ENCODE assay signal across 1 cellular context in the genomic region with DNA sequence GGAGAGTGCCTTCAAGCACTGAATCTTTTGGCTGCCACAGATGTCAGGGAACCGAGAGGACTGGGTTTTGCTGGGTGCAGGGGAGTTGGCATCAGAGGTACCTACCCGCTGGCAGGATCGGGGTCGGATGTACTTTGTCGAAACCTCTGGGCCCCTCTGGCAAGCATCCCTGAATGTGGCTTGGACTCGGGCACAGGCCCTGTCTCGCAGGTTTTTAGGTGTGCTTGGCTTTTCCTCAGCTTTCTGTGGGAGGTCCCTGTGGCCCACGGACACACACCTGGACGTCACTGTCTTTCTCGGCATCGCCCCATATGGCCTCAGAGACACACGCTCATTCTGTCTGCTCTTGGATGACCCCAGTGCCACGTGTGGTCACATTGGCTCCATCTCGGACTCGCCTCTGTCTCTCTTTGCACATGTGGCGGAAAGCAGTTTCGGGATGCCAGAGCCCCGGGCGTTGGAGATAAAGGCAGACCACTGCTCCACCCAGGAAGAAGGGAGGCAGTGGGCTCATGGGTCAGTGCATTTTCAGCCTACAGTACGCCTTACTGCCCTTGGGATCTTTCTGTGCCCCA.
TF ChIP-seq lines count a peak whose summit lies in the region.

No MANE protein-coding gene starts in this region.

TF ChIP-seq in K562, 482 proteins besides CTCF, POLR2A, EP300 and RAD21 (continued from another document):
- TF ChIP-seq, protein P1, sequence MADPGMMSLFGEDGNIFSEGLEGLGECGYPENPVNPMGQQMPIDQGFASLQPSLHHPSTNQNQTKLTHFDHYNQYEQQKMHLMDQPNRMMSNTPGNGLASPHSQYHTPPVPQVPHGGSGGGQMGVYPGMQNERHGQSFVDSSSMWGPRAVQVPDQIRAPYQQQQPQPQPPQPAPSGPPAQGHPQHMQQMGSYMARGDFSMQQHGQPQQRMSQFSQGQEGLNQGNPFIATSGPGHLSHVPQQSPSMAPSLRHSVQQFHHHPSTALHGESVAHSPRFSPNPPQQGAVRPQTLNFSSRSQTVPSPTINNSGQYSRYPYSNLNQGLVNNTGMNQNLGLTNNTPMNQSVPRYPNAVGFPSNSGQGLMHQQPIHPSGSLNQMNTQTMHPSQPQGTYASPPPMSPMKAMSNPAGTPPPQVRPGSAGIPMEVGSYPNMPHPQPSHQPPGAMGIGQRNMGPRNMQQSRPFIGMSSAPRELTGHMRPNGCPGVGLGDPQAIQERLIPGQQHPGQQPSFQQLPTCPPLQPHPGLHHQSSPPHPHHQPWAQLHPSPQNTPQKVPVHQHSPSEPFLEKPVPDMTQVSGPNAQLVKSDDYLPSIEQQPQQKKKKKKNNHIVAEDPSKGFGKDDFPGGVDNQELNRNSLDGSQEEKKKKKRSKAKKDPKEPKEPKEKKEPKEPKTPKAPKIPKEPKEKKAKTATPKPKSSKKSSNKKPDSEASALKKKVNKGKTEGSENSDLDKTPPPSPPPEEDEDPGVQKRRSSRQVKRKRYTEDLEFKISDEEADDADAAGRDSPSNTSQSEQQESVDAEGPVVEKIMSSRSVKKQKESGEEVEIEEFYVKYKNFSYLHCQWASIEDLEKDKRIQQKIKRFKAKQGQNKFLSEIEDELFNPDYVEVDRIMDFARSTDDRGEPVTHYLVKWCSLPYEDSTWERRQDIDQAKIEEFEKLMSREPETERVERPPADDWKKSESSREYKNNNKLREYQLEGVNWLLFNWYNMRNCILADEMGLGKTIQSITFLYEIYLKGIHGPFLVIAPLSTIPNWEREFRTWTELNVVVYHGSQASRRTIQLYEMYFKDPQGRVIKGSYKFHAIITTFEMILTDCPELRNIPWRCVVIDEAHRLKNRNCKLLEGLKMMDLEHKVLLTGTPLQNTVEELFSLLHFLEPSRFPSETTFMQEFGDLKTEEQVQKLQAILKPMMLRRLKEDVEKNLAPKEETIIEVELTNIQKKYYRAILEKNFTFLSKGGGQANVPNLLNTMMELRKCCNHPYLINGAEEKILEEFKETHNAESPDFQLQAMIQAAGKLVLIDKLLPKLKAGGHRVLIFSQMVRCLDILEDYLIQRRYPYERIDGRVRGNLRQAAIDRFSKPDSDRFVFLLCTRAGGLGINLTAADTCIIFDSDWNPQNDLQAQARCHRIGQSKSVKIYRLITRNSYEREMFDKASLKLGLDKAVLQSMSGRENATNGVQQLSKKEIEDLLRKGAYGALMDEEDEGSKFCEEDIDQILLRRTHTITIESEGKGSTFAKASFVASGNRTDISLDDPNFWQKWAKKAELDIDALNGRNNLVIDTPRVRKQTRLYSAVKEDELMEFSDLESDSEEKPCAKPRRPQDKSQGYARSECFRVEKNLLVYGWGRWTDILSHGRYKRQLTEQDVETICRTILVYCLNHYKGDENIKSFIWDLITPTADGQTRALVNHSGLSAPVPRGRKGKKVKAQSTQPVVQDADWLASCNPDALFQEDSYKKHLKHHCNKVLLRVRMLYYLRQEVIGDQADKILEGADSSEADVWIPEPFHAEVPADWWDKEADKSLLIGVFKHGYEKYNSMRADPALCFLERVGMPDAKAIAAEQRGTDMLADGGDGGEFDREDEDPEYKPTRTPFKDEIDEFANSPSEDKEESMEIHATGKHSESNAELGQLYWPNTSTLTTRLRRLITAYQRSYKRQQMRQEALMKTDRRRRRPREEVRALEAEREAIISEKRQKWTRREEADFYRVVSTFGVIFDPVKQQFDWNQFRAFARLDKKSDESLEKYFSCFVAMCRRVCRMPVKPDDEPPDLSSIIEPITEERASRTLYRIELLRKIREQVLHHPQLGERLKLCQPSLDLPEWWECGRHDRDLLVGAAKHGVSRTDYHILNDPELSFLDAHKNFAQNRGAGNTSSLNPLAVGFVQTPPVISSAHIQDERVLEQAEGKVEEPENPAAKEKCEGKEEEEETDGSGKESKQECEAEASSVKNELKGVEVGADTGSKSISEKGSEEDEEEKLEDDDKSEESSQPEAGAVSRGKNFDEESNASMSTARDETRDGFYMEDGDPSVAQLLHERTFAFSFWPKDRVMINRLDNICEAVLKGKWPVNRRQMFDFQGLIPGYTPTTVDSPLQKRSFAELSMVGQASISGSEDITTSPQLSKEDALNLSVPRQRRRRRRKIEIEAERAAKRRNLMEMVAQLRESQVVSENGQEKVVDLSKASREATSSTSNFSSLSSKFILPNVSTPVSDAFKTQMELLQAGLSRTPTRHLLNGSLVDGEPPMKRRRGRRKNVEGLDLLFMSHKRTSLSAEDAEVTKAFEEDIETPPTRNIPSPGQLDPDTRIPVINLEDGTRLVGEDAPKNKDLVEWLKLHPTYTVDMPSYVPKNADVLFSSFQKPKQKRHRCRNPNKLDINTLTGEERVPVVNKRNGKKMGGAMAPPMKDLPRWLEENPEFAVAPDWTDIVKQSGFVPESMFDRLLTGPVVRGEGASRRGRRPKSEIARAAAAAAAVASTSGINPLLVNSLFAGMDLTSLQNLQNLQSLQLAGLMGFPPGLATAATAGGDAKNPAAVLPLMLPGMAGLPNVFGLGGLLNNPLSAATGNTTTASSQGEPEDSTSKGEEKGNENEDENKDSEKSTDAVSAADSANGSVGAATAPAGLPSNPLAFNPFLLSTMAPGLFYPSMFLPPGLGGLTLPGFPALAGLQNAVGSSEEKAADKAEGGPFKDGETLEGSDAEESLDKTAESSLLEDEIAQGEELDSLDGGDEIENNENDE (IDR thresholded peaks at IDR 0.05; ENCODE audit: low read depth, low read length): no peak
- no peak for TF ChIP-seq RHOXF2B (CRISPR knock-in tag; conservative IDR thresholded peaks at IDR 0.05)
- TF ChIP-seq MCM5 (IDR thresholded peaks at IDR 0.05; ENCODE audit: low read depth): no peak
- no peak for TF ChIP-seq SRSF9 (IDR thresholded peaks at IDR 0.05; ENCODE audit: borderline replicate concordance, low read depth, low read length)
- no peak for TF ChIP-seq CEBPB (tag; IDR thresholded peaks at IDR 0.05)
- no peak for TF ChIP-seq BMI1 (IDR thresholded peaks at IDR 0.05; ENCODE audit: low read length)
- TF ChIP-seq MCM3 (IDR thresholded peaks at IDR 0.05): no peak
- no peak for TF ChIP-seq HDGF (IDR thresholded peaks at IDR 0.05)
- no peak for TF ChIP-seq ZNF830 (CRISPR knock-in tag; IDR thresholded peaks at IDR 0.05)
